ENCODE assay signal across 1 cellular context in the genomic region with DNA sequence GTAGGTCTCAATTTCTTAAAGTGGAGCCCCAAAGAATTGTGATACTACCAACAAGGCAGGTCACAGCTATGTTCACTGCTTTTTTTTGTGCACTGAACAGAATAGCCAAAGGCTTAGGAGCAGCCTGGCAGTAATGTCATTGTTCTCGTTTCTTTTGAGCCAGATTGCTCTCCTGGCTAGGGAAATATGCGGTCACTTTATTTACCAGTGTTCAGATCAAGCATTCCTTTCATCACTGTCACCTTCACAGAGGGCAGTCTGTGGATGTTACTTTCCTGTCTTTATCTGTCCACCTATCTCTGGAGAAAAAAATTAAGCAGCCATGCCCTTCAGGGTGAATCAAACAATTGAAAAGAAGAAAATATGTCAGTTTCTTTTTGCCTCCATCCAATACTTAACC.
TF ChIP-seq lines count a peak whose summit lies in the region.

No MANE protein-coding gene starts in this region.

TF ChIP-seq in IMR-90, 13 proteins besides CTCF, POLR2A, EP300 and RAD21 (continued from another document):
- TF ChIP-seq FOS (IDR thresholded peaks at IDR 0.05; ENCODE audit: low read depth, low read length) (no peak), SMC3 (IDR thresholded peaks at IDR 0.05; ENCODE audit: low read depth, low read length) (no peak), NFE2L2 (IDR thresholded peaks at IDR 0.05; ENCODE audit: low read depth, low read length) (no peak), RFX5 (IDR thresholded peaks at IDR 0.05; ENCODE audit: low read depth, low read length) (no peak), RCOR1 (IDR thresholded peaks at IDR 0.05; ENCODE audit: insufficient replicate concordance, low read length) (no peak), CEBPB (IDR thresholded peaks at IDR 0.05; ENCODE audit: low read depth, low read length) (no peak), BHLHE40 (IDR thresholded peaks at IDR 0.05; ENCODE audit: low read depth, low read length) (no peak), MAFK (IDR thresholded peaks at IDR 0.05; ENCODE audit: low read depth, low read length) (no peak), MXI1 (IDR thresholded peaks at IDR 0.05; ENCODE audit: borderline replicate concordance, low read depth, low read length) (no peak)
- TF ChIP-seq, protein P1, sequence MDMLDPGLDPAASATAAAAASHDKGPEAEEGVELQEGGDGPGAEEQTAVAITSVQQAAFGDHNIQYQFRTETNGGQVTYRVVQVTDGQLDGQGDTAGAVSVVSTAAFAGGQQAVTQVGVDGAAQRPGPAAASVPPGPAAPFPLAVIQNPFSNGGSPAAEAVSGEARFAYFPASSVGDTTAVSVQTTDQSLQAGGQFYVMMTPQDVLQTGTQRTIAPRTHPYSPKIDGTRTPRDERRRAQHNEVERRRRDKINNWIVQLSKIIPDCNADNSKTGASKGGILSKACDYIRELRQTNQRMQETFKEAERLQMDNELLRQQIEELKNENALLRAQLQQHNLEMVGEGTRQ (IDR thresholded peaks at IDR 0.05; ENCODE audit: low read depth, low read length): no peak
- TF ChIP-seq, protein P2, sequence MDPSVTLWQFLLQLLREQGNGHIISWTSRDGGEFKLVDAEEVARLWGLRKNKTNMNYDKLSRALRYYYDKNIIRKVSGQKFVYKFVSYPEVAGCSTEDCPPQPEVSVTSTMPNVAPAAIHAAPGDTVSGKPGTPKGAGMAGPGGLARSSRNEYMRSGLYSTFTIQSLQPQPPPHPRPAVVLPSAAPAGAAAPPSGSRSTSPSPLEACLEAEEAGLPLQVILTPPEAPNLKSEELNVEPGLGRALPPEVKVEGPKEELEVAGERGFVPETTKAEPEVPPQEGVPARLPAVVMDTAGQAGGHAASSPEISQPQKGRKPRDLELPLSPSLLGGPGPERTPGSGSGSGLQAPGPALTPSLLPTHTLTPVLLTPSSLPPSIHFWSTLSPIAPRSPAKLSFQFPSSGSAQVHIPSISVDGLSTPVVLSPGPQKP (IDR thresholded peaks at IDR 0.05; ENCODE audit: borderline replicate concordance, low read depth, low read length): no peak
